Comparison of ENCODE assay signal across 8 cellular contexts in the genomic region with DNA sequence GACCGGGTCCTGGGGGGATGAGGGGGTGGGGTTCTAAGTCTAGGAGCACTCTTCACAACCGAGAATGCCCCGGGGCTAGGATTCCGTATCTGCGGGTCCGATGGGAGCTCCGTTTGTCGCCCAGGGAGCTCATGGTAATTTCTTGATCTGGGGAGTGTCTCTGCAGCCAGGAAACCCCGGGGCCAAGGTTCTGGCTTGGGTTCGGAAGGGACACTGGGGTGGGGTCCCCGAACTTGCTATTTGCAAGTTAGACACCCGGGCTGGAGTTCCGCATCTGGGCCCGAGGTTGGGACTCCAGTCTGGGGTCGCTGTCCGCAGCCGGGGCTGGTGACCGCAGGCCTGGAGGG. TPM values are rescaled to one million over a fixed set of nuclear protein-coding genes. Genes with fewer than 3 reads are reported as not detected.
A peak's percentile ranks its signal among the peaks of the same experiment; 100 is the strongest.
DNase-seq lines count a peak whose midpoint lies in the region; ATAC-seq and TF ChIP-seq lines count a peak whose summit lies in the region.

No MANE protein-coding gene starts in this region.

- H3K4me3 ChIP-seq in NT2/D1 (ENCODE audit: insufficient read length, low read depth) = peak overlapping the region; percentile 95
- peak overlapping the region; percentile 86 for H3K4me3 ChIP-seq in endodermal cell (ENCODE audit: low read length)
- H3K4me3 ChIP-seq in ovary = peak overlapping the region; percentile 51

- no peak for TF ChIP-seq POLR2A in ovary (IDR thresholded peaks at IDR 0.05)

- no peaks in the 10 kb centered on the region for H3K27me3 Mint-ChIP-seq in T-helper 2 cell treated with Interferon-gamma antibody and Interleukin-4, amounts not matched to agents 5 μg/mL and 100 μg/mL, for 36 hours (ENCODE audit: low read depth)
- H3K27me3 Mint-ChIP-seq in endodermal cell (ENCODE audit: insufficient read depth) = peaks cover 4% of the 10 kb centered on the region

- H3K9me3 ChIP-seq in NT2/D1 (ENCODE audit: insufficient read depth, low read length) = no peaks in the 10 kb centered on the region
- H3K9me3 ChIP-seq in endodermal cell (ENCODE audit: control insufficient read depth, low read length) = no peaks in the 10 kb centered on the region
- H3K9me3 ChIP-seq in ovary = no peaks in the 10 kb centered on the region

- H3K36me3 ChIP-seq in NT2/D1 (ENCODE audit: insufficient read depth, insufficient read length, low read length) (peaks cover 41% of the 10 kb centered on the region), endodermal cell (ENCODE audit: control insufficient read depth, insufficient read depth, low read length) (peaks cover 25% of the 10 kb centered on the region), ovary (no peaks in the 10 kb centered on the region)

- intact Hi-C loops in ovary (cut with DNase I) = loop anchor here in 1 of 4 donors (10.0 kb wide), 1 partner anchor 168 kb away; a partner anchor contains a TSS

- 0 to 1% methylated on average over 7 to 18 of the region's 18 CpGs for WGBS in endodermal cell (ENCODE audit: insufficient coverage in 1 of 2, insufficient read length in 1 of 2), 2 experiments
- WGBS in ovary, 3 donors = 1 to 2% (median 1%) methylated on average over 18 of the region's 18 CpGs

- H3K9ac ChIP-seq in NT2/D1 (ENCODE audit: insufficient read length, low read depth) = peak overlapping the region; percentile 97
- peak overlapping the region; percentile 91 for H3K9ac ChIP-seq in endodermal cell (ENCODE audit: extremely low read depth, low read length, poor library complexity, severe bottlenecking)

- H3K27ac Mint-ChIP-seq in T-helper 2 cell treated with Interferon-gamma antibody and Interleukin-4, amounts not matched to agents 5 μg/mL and 100 μg/mL, for 36 hours = peak overlapping the region; percentile 94
- H3K27ac Mint-ChIP-seq in endodermal cell = peak overlapping the region; percentile 87

- no peak for TF ChIP-seq EP300 in ovary (IDR thresholded peaks at IDR 0.05)

- H3K9me3 Mint-ChIP-seq in T-helper 2 cell treated with Interferon-gamma antibody and Interleukin-4, amounts not matched to agents 5 μg/mL and 100 μg/mL, for 36 hours = no peaks in the 10 kb centered on the region
- no peaks in the 10 kb centered on the region for H3K9me3 Mint-ChIP-seq in endodermal cell

- H3K27me3 ChIP-seq in NT2/D1 (ENCODE audit: insufficient read depth, insufficient read length) (no peaks in the 10 kb centered on the region), endodermal cell (ENCODE audit: control insufficient read depth, insufficient read depth, low read length, poor library complexity, severe bottlenecking) (no peaks in the 10 kb centered on the region), ovary (no peaks in the 10 kb centered on the region)

- H3K4me3 Mint-ChIP-seq in T-helper 2 cell treated with Interferon-gamma antibody and Interleukin-4, amounts not matched to agents 5 μg/mL and 100 μg/mL, for 36 hours = peak overlapping the region; percentile 94
- H3K4me3 Mint-ChIP-seq in endodermal cell = peak overlapping the region; percentile 80

- H3K4me1 ChIP-seq in NT2/D1 (ENCODE audit: insufficient read depth, insufficient read length) (peaks cover 20% of the 10 kb centered on the region), endodermal cell (ENCODE audit: control insufficient read depth, insufficient read depth, low read length) (no peaks in the 10 kb centered on the region), ovary (ENCODE audit: insufficient read depth) (peaks cover 10% of the 10 kb centered on the region)

- DNase-seq in T-helper 2 cell treated with Interferon-gamma antibody and Interleukin-4, amounts not matched to agents 5 μg/mL and 100 μg/mL, for 36 hours (ENCODE audit: low spot score) = no peak
- DNase-seq in T-helper 2 cell (no peak), NT2/D1 (ENCODE audit: low read depth, low spot score) (no peak), endodermal cell (no peak), ovary (no peak), DMS153 (lab: John Stamatoyannopoulos, UW) (no peak), NCI-H446 (lab: John Stamatoyannopoulos, UW) (no peak)

- TF ChIP-seq CTCF in endodermal cell (conservative IDR thresholded peaks at IDR 0.05) = no peak
- no peak for TF ChIP-seq CTCF in ovary (IDR thresholded peaks at IDR 0.05)

- ATAC-seq in HG03457 (IDR thresholded peaks at IDR 0.05; ENCODE audit: unreplicated experiment) = no peak

- H3K27ac ChIP-seq in endodermal cell (ENCODE audit: low read depth, low read length) = no peak overlapping the region
- peak overlapping the region in 1 of 2 donors; percentile 53 for H3K27ac ChIP-seq in ovary

- peaks cover 29% of the 10 kb centered on the region for H3K36me3 Mint-ChIP-seq in T-helper 2 cell treated with Interferon-gamma antibody and Interleukin-4, amounts not matched to agents 5 μg/mL and 100 μg/mL, for 36 hours (ENCODE audit: low read depth)
- peaks cover 21% of the 10 kb centered on the region for H3K36me3 Mint-ChIP-seq in endodermal cell (ENCODE audit: low read depth)

- H3K4me1 Mint-ChIP-seq in T-helper 2 cell treated with Interferon-gamma antibody and Interleukin-4, amounts not matched to agents 5 μg/mL and 100 μg/mL, for 36 hours (ENCODE audit: low read depth) = peaks cover 39% of the 10 kb centered on the region
- H3K4me1 Mint-ChIP-seq in endodermal cell = peaks cover 29% of the 10 kb centered on the region

RNA-seq across cellular contexts. Expression of a gene that starts 0.4 kb away (rescaled TPM):
- total RNA-seq in endodermal cell (10 to 100 TPM; 28.0 to 30.9 TPM), ovary (10 to 100 TPM in 6 of 7 donors, 1 to 10 TPM in 1; 7.5 to 18.2 (median 12.6) TPM)
- 27.7 TPM for polyA plus RNA-seq in endodermal cell (2013, experiment 1 of 2)
- polyA plus RNA-seq in endodermal cell (2013, experiment 2 of 2) = 22.7 TPM
- polyA plus RNA-seq in ovary = 10 to 100 TPM; 11.6 to 11.7 TPM

RNA-seq across cellular contexts. Expression of a gene that starts 37.5 kb away (rescaled TPM):
- total RNA-seq in endodermal cell (10 to 100 TPM; 14.9 to 15.1 TPM), ovary (100 to 1,000 TPM in 5 of 7 donors, 10 to 100 TPM in 2; 84.1 to 296 (median 153) TPM)
- 11.9 TPM for polyA plus RNA-seq in endodermal cell (2013, experiment 1 of 2)
- 8.9 TPM for polyA plus RNA-seq in endodermal cell (2013, experiment 2 of 2)
- 10 to 100 TPM; 15.7 to 19.2 TPM for polyA plus RNA-seq in ovary

RNA-seq across cellular contexts. Expression of a gene that starts 40.2 kb away (rescaled TPM):
- total RNA-seq in endodermal cell = 100 to 1,000 TPM; 165 to 168 TPM
- 148 TPM for polyA plus RNA-seq in endodermal cell (2013, experiment 1 of 2)
- 147 TPM for polyA plus RNA-seq in endodermal cell (2013, experiment 2 of 2)
- total RNA-seq in ovary = 10 to 100 TPM; 51.0 to 90.3 (median 77.2) TPM
- polyA plus RNA-seq in ovary = 100 to 1,000 TPM in 1 of 2 donors, 10 to 100 TPM in 1; 43.6 to 189 TPM

Comparison
In these comparisons a context has a peak if more than half of its experiments do, and no peak if none do; other contexts are left out.
1. RNA of a gene that starts 37.5 kb away (total RNA-seq): 84.1 to 296 TPM in ovary; 14.9 to 15.1 TPM in endodermal cell; every median in the first group is over 4 times any median in the second.
2. Peak in every context shown above with its lines, with median percentiles within 50 percentile points of each other: H3K4me3 ChIP-seq.